Comparison of ENCODE assay signal across 16 cellular contexts in genomic region chr20:10059006-10059405, GRCh38.
"Had no signal": no experiment of that assay in that cellular context is flagged by ENCODE, and none has a peak within 500 bp of the region (broad histone marks: within the 10 kb centered on the region; RNA-seq: fewer than 3 reads in every experiment).

No MANE protein-coding gene starts in this region.

- H3K4me1 ChIP-seq: colonic mucosa, gastrocnemius medialis, heart right ventricle, neural progenitor cell had no signal

- H3K36me3 ChIP-seq: colonic mucosa, gastrocnemius medialis, neural progenitor cell, ovary had no signal

- H3K4me2 ChIP-seq: neural progenitor cell, smooth muscle cell had no signal

- H3K27ac ChIP-seq: colonic mucosa, gastrocnemius medialis, heart right ventricle, neural progenitor cell, ovary had no signal

- ATAC-seq: gastrocnemius medialis; heart right ventricle; left lobe of liver; natural killer cell treated with Interleukin-12 subunit alpha and Interleukin-12 subunit beta and Interleukin-15 and Interleukin-18, amount 100 ng/mL, for 72 hours; right cardiac atrium had no signal

- H3K9me3 ChIP-seq: colonic mucosa, gastrocnemius medialis, ovary had no signal

- DNase-seq: colonic mucosa; dermis blood vessel endothelial cell; endodermal cell; gastrocnemius medialis; heart right ventricle; hypothalamus; nucleus accumbens; ovary; right cardiac atrium; stimulated activated CD4-positive, alpha-beta T cell treated with anti-CD3 and anti-CD28 coated beads, Interleukin-2, amount 100 ng/mL, for 48 hours; stimulated activated naive CD4-positive, alpha-beta T cell treated with Interleukin-2 at 50 U/mL for 16 hours; trophoblast cell had no signal

- H3K9ac ChIP-seq: neural progenitor cell had no signal

- H3K27me3 ChIP-seq: colonic mucosa, gastrocnemius medialis, neural progenitor cell, ovary had no signal

- H3K4me3 ChIP-seq: colonic mucosa, gastrocnemius medialis, heart right ventricle, neural progenitor cell, ovary, smooth muscle cell had no signal
